In the genomic region with DNA sequence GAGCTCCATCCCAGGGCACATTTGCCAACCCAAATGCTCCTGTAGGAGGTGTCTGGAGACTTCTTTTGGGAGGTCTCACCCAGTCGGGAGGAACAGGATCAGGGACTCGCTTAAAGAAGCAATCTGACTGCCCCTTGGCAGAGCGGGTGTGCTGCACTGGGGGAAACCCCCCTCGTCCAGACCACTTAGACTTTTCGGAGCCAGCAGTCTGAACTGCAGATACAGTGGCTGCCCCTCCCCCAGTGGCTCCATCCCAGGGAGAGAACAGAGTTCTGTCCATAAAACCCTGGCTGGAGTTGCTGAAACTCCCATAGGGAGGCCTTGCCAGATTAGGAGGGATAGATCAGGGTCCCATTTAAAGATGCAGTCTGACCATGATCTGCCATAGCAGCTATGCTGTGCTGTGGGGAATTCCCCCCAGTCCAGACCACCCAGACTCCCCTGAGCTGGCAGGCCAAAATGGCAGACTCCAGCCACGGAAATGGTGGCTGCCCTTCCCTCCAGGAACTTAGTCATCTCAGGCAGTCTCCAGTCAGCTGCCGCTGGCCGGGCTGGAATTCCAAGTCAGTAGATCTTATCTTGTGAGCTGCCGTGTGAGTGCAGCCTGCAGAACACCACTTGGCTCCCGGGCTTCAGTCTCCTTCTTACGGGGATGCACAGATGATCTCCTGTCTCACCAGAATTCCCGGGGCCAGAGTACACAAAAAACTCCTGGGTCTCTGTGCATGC, we compare ENCODE assay signal across 18 cellular contexts.
DNase-seq lines count a peak whose midpoint lies in the region; ATAC-seq, FAIRE-seq and TF ChIP-seq lines count a peak whose summit lies in the region.
"Had no signal": no experiment of that assay in that cellular context is flagged by ENCODE, and none has a peak within 500 bp of the region (broad histone marks: within the 10 kb centered on the region; RNA-seq: fewer than 3 reads in every experiment).

No MANE protein-coding gene starts in this region.

- H3K4me1 ChIP-seq in astrocyte (ENCODE audit: insufficient read depth, low read length) = no peaks in the 10 kb centered on the region
- H3K4me1 ChIP-seq in left lung = no peaks in the 10 kb centered on the region
- H3K4me1 ChIP-seq: BLaER1 treated with 17β-estradiol and CSF1 and Interleukin-3, amounts not matched to agents 10 nM and 100 nM; Peyer's patch had no signal

- H3K27me3 ChIP-seq in astrocyte (ENCODE audit: insufficient read depth, low read length) (no peaks in the 10 kb centered on the region), left lung (no peaks in the 10 kb centered on the region)
- H3K27me3 ChIP-seq: BLaER1 treated with 17β-estradiol and CSF1 and Interleukin-3, amounts not matched to agents 10 nM and 100 nM; Peyer's patch had no signal

- H3K36me3 ChIP-seq in astrocyte (ENCODE audit: insufficient read depth, low read length) = no peaks in the 10 kb centered on the region
- H3K36me3 ChIP-seq in left lung = no peaks in the 10 kb centered on the region
- H3K36me3 ChIP-seq: BLaER1 treated with 17β-estradiol and CSF1 and Interleukin-3, amounts not matched to agents 10 nM and 100 nM; Peyer's patch had no signal

- H3K9me3 Mint-ChIP-seq in HFFc6 (peaks cover 13% of the 10 kb centered on the region), astrocyte (ENCODE audit: unreplicated experiment) (peaks cover 12% of the 10 kb centered on the region), T-cell (peaks cover 7 to 23% (median 10%) of the 10 kb centered on the region in 3 donors)
- peaks cover 12% of the 10 kb centered on the region for H3K9me3 Mint-ChIP-seq in activated T-helper 17 cell treated with anti-CD3 and anti-CD28 coated beads, Interleukin-2, amount 50 U/mL, for 72 hours

- no peak for FAIRE-seq in astrocyte (lab: Jason Lieb, UNC)
- FAIRE-seq: endometrium had no signal

- ATAC-seq in left lung (no peak), HG02759 (IDR thresholded peaks at IDR 0.05; ENCODE audit: unreplicated experiment) (no peak), HG03097 (IDR thresholded peaks at IDR 0.05; ENCODE audit: low FRiP score, unreplicated experiment) (no peak), T-cell (replicated peaks in 1 of 4) (no peak)
- no peak for ATAC-seq in activated T-helper 17 cell treated with anti-CD3 and anti-CD28 coated beads, Interleukin-2, amount 50 U/mL, for 72 hours (replicated peaks)

- H3K79me2 ChIP-seq in astrocyte (ENCODE audit: insufficient read depth, low read length) = no peaks in the 10 kb centered on the region

- H3K27ac Mint-ChIP-seq in HFFc6 (peak overlapping the region; percentile 65), astrocyte (ENCODE audit: unreplicated experiment) (no peak overlapping the region), T-cell (no peak overlapping the region)
- no peak overlapping the region for H3K27ac Mint-ChIP-seq in activated T-helper 17 cell treated with anti-CD3 and anti-CD28 coated beads, Interleukin-2, amount 50 U/mL, for 72 hours
- H3K27ac Mint-ChIP-seq: memory B cell had no signal

- intact Hi-C loops in left lung (cut with DNase I) = no loop called here

- H3K27ac ChIP-seq in astrocyte (ENCODE audit: low read depth, low read length) (no peak overlapping the region), left lung (no peak overlapping the region)
- H3K27ac ChIP-seq: BLaER1 treated with 17β-estradiol and CSF1 and Interleukin-3, amounts not matched to agents 10 nM and 100 nM; Peyer's patch had no signal

- CTCF ChIA-PET in T-cell (lab: Charles Lee) = no interaction called here

- H3K9me3 ChIP-seq in astrocyte (ENCODE audit: insufficient read depth, low read depth, low read length) (no peaks in the 10 kb centered on the region), left lung (peaks cover 0 to 6% of the 10 kb centered on the region in 2 donors)

- H3K4me3 ChIP-seq in astrocyte (ENCODE audit: insufficient read depth, low read depth, low read length) (no peak overlapping the region), left lung (no peak overlapping the region)
- H3K4me3 ChIP-seq: BLaER1 treated with 17β-estradiol and CSF1 and Interleukin-3, amounts not matched to agents 10 nM and 100 nM; Peyer's patch had no signal

- H3K27me3 Mint-ChIP-seq in HFFc6 (ENCODE audit: insufficient read depth) = no peaks in the 10 kb centered on the region; the same call in 1 of the 2 replicates
- H3K27me3 Mint-ChIP-seq in astrocyte (ENCODE audit: low read depth, unreplicated experiment) = no peaks in the 10 kb centered on the region
- H3K27me3 Mint-ChIP-seq in T-cell = no peaks in the 10 kb centered on the region
- H3K27me3 Mint-ChIP-seq in activated T-helper 17 cell treated with anti-CD3 and anti-CD28 coated beads, Interleukin-2, amount 50 U/mL, for 72 hours = peaks cover 8% of the 10 kb centered on the region
- H3K27me3 Mint-ChIP-seq: memory B cell had no signal

- H3K36me3 Mint-ChIP-seq in HFFc6 (ENCODE audit: low read depth) (peaks cover 10% of the 10 kb centered on the region), astrocyte (ENCODE audit: low read depth, unreplicated experiment) (no peaks in the 10 kb centered on the region), T-cell (no peaks in the 10 kb centered on the region)
- H3K36me3 Mint-ChIP-seq in activated T-helper 17 cell treated with anti-CD3 and anti-CD28 coated beads, Interleukin-2, amount 50 U/mL, for 72 hours (ENCODE audit: low read depth) = no peaks in the 10 kb centered on the region
- H3K36me3 Mint-ChIP-seq: memory B cell had no signal

- H2AFZ ChIP-seq in astrocyte (ENCODE audit: low read depth, low read length) = no peak overlapping the region

- H4K20me1 ChIP-seq in astrocyte (ENCODE audit: insufficient read depth, low read length) = no peaks in the 10 kb centered on the region
- H4K20me1 ChIP-seq: BLaER1 treated with 17β-estradiol and CSF1 and Interleukin-3, amounts not matched to agents 10 nM and 100 nM had no signal

- TF ChIP-seq CTCF in HFFc6 (IDR thresholded peaks at IDR 0.05) (no peak), astrocyte (IDR thresholded peaks at IDR 0.05; ENCODE audit: insufficient read depth, low read depth, low read length) (no peak), left lung (IDR thresholded peaks at IDR 0.05) (no peak)

- POLR2A ChIA-PET in T-cell (lab: Charles Lee) = no interaction called here

- H3K9ac ChIP-seq in astrocyte (ENCODE audit: low read length) = no peak overlapping the region
- H3K9ac ChIP-seq: BLaER1 treated with 17β-estradiol and CSF1 and Interleukin-3, amounts not matched to agents 10 nM and 100 nM had no signal

- H3K4me3 Mint-ChIP-seq in HFFc6 (peak overlapping the region; percentile 13; the same call in 1 of the 2 replicates), astrocyte (ENCODE audit: unreplicated experiment) (no peak overlapping the region), T-cell (no peak overlapping the region)
- H3K4me3 Mint-ChIP-seq in activated T-helper 17 cell treated with anti-CD3 and anti-CD28 coated beads, Interleukin-2, amount 50 U/mL, for 72 hours = no peak overlapping the region
- H3K4me3 Mint-ChIP-seq: memory B cell had no signal

- no peak overlapping the region for H3K4me2 ChIP-seq in astrocyte (ENCODE audit: low read length)
- H3K4me2 ChIP-seq: BLaER1 treated with 17β-estradiol and CSF1 and Interleukin-3, amounts not matched to agents 10 nM and 100 nM had no signal

- H3K4me1 Mint-ChIP-seq in HFFc6 (ENCODE audit: low read depth) = peaks cover 39% of the 10 kb centered on the region; the same call in 1 of the 2 replicates
- H3K4me1 Mint-ChIP-seq in astrocyte (ENCODE audit: low read depth, unreplicated experiment) = no peaks in the 10 kb centered on the region
- H3K4me1 Mint-ChIP-seq in T-cell = no peaks in the 10 kb centered on the region
- H3K4me1 Mint-ChIP-seq in activated T-helper 17 cell treated with anti-CD3 and anti-CD28 coated beads, Interleukin-2, amount 50 U/mL, for 72 hours = no peaks in the 10 kb centered on the region
- H3K4me1 Mint-ChIP-seq: memory B cell had no signal

- DNase-seq in AG08396 (ENCODE audit: low spot score) (peak; percentile 28), HFFc6 (peak; percentile 70), astrocyte (ENCODE audit: low read depth) (peak; percentile 83), left lung (peak; percentile 11 to 31), T-cell (no peak)
- DNase-seq: activated CD8-positive, alpha-beta memory T cell treated with anti-CD3 and anti-CD28 coated beads for 24 hours; activated naive CD4-positive, alpha-beta T cell; caudate nucleus; NCI-H1105; NCI-H524; Peyer's patch; stimulated activated CD8-positive, alpha-beta memory T cell treated with anti-CD3 and anti-CD28 coated beads, Interleukin-4, amount 100 ng/mL, for 48 hours had no signal

Comparison
In these comparisons a context has a peak if more than half of its experiments do, and no peak if none do; other contexts are left out.
1. DNase-seq: peak in AG08396 (single experiment), HFFc6 (single experiment), astrocyte (single experiment) and left lung (2 of 2); none in T-cell (0 of 34).